Comparison of ENCODE assay signal across 23 cellular contexts in genomic region chr10:86651021-86651471, GRCh38. TPM values are rescaled to one million over a fixed set of nuclear protein-coding genes. Genes with fewer than 3 reads are reported as not detected.
DNase-seq lines count a peak whose midpoint lies in the region; ATAC-seq and TF ChIP-seq lines count a peak whose summit lies in the region.
"Had no signal": no experiment of that assay in that cellular context is flagged by ENCODE, and none has a peak within 500 bp of the region (broad histone marks: within the 10 kb centered on the region; RNA-seq: fewer than 3 reads in every experiment).

No MANE protein-coding gene starts in this region.

- TF ChIP-seq CTCF in heart left ventricle (IDR thresholded peaks at IDR 0.05) (no peak), spleen (IDR thresholded peaks at IDR 0.05 in 8 of 11, conservative IDR thresholded peaks at IDR 0.05 in 3 of 11) (no peak)

- H3K27ac Mint-ChIP-seq in activated CD4-positive, alpha-beta memory T cell treated with anti-CD3 and anti-CD28 coated beads for 36 hours: no peak overlapping the region
- H3K27ac Mint-ChIP-seq in activated CD4-positive, alpha-beta memory T cell treated with anti-CD3 and anti-CD28 coated beads, Interleukin-2, amount 10 ng/mL, durations not matched to agents 7 days and 5 days: no peak overlapping the region
- H3K27ac Mint-ChIP-seq: activated CD8-positive, alpha-beta T cell treated with anti-CD3 and anti-CD28 coated beads for 36 hours had no signal

- peaks cover 0 to 45% (median 23%) of the 10 kb centered on the region in 12 donors for H3K4me1 ChIP-seq in heart left ventricle
- H3K4me1 ChIP-seq in spleen: peaks cover 0 to 11% (median 3%) of the 10 kb centered on the region in 6 donors

- H3K27me3 ChIP-seq in H7 (ENCODE audit: control insufficient read depth, insufficient read depth, low read length): no peaks in the 10 kb centered on the region
- no peaks in the 10 kb centered on the region for H3K27me3 ChIP-seq in heart left ventricle
- peaks cover 0 to 41% (median 0%) of the 10 kb centered on the region in 7 donors for H3K27me3 ChIP-seq in spleen (replicated peaks in 1 of 7)
- H3K27me3 ChIP-seq: adrenal gland, gastroesophageal sphincter, left lung, neutrophil had no signal

- H3K4me3 ChIP-seq in H7 (ENCODE audit: insufficient read depth, low read depth, low read length): no peak overlapping the region
- H3K4me3 ChIP-seq in heart left ventricle: no peak overlapping the region
- no peak overlapping the region for H3K4me3 ChIP-seq in spleen
- H3K4me3 ChIP-seq: adrenal gland, dorsolateral prefrontal cortex, gastroesophageal sphincter, left lung, mucosa of descending colon had no signal

- WGBS in heart left ventricle, 4 donors: 57 to 73% (median 65%) methylated on average over 8 of the region's 8 CpGs
- WGBS in spleen, 5 donors: 75 to 90% (median 85%) methylated on average over 5 to 8 of the region's 8 CpGs

- POLR2A ChIA-PET in activated CD4-positive, alpha-beta memory T cell treated with anti-CD3 and anti-CD28 coated beads for 36 hours (lab: Charles Lee): no interaction called here
- POLR2A ChIA-PET in activated CD4-positive, alpha-beta memory T cell treated with anti-CD3 and anti-CD28 coated beads, Interleukin-2, amount 10 ng/mL, durations not matched to agents 7 days and 5 days (lab: Charles Lee): no interaction called here

- H3K4me1 Mint-ChIP-seq in activated CD4-positive, alpha-beta memory T cell treated with anti-CD3 and anti-CD28 coated beads for 36 hours (ENCODE audit: low read depth): no peaks in the 10 kb centered on the region
- no peaks in the 10 kb centered on the region for H3K4me1 Mint-ChIP-seq in activated CD4-positive, alpha-beta memory T cell treated with anti-CD3 and anti-CD28 coated beads, Interleukin-2, amount 10 ng/mL, durations not matched to agents 7 days and 5 days
- H3K4me1 Mint-ChIP-seq: CD4-positive, alpha-beta memory T cell had no signal

- no peaks in the 10 kb centered on the region for H3K36me3 Mint-ChIP-seq in activated CD4-positive, alpha-beta memory T cell treated with anti-CD3 and anti-CD28 coated beads for 36 hours
- no peaks in the 10 kb centered on the region for H3K36me3 Mint-ChIP-seq in activated CD4-positive, alpha-beta memory T cell treated with anti-CD3 and anti-CD28 coated beads, Interleukin-2, amount 10 ng/mL, durations not matched to agents 7 days and 5 days (ENCODE audit: low read depth)
- H3K36me3 Mint-ChIP-seq: CD4-positive, alpha-beta memory T cell had no signal

- peak in 3 of 4 donors; percentile 21 to 51 (median 33) for ATAC-seq in heart left ventricle
- ATAC-seq in HG03521 (IDR thresholded peaks at IDR 0.05; ENCODE audit: unreplicated experiment): no peak
- no peak for ATAC-seq in GM18858 (IDR thresholded peaks at IDR 0.05; ENCODE audit: unreplicated experiment)
- ATAC-seq: activated CD8-positive, alpha-beta T cell treated with anti-CD3 and anti-CD28 coated beads for 36 hours; esophagus mucosa; gastroesophageal sphincter; HCT116; left lung; mucosa of descending colon had no signal

- no peak overlapping the region for H3K4me3 Mint-ChIP-seq in activated CD4-positive, alpha-beta memory T cell treated with anti-CD3 and anti-CD28 coated beads for 36 hours
- H3K4me3 Mint-ChIP-seq in activated CD4-positive, alpha-beta memory T cell treated with anti-CD3 and anti-CD28 coated beads, Interleukin-2, amount 10 ng/mL, durations not matched to agents 7 days and 5 days: no peak overlapping the region
- H3K4me3 Mint-ChIP-seq: activated CD8-positive, alpha-beta T cell treated with anti-CD3 and anti-CD28 coated beads for 36 hours; CD4-positive, alpha-beta memory T cell had no signal

- H3K9me3 Mint-ChIP-seq in activated CD4-positive, alpha-beta memory T cell treated with anti-CD3 and anti-CD28 coated beads for 36 hours: no peaks in the 10 kb centered on the region
- no peaks in the 10 kb centered on the region for H3K9me3 Mint-ChIP-seq in activated CD4-positive, alpha-beta memory T cell treated with anti-CD3 and anti-CD28 coated beads, Interleukin-2, amount 10 ng/mL, durations not matched to agents 7 days and 5 days
- H3K9me3 Mint-ChIP-seq: activated CD8-positive, alpha-beta T cell treated with anti-CD3 and anti-CD28 coated beads for 36 hours; CD4-positive, alpha-beta memory T cell had no signal

- intact Hi-C loops in activated CD4-positive, alpha-beta memory T cell treated with anti-CD3 and anti-CD28 coated beads for 36 hours (cut with micrococcal nuclease): no loop called here
- intact Hi-C loops in heart left ventricle (cut with DNase I) (no loop called here), spleen (cut with DNase I; ENCODE audit: low total_unique reads) (no loop called here)

- CTCF ChIA-PET in activated CD4-positive, alpha-beta memory T cell treated with anti-CD3 and anti-CD28 coated beads for 36 hours (lab: Charles Lee): no interaction called here
- CTCF ChIA-PET in activated CD4-positive, alpha-beta memory T cell treated with anti-CD3 and anti-CD28 coated beads, Interleukin-2, amount 10 ng/mL, durations not matched to agents 7 days and 5 days (lab: Charles Lee): no interaction called here

- no peaks in the 10 kb centered on the region for H3K36me3 ChIP-seq in H7 (replicated peaks; ENCODE audit: control insufficient read depth, insufficient read depth, low read length)
- no peaks in the 10 kb centered on the region for H3K36me3 ChIP-seq in heart left ventricle
- H3K36me3 ChIP-seq in spleen: no peaks in the 10 kb centered on the region
- H3K36me3 ChIP-seq: adrenal gland, gastroesophageal sphincter, left lung, neutrophil had no signal

- H3K9me3 ChIP-seq in heart left ventricle (no peaks in the 10 kb centered on the region), spleen (no peaks in the 10 kb centered on the region)
- H3K9me3 ChIP-seq: adrenal gland, gastroesophageal sphincter, left lung, mucosa of descending colon, neutrophil had no signal

- DNase-seq in activated CD4-positive, alpha-beta memory T cell treated with anti-CD3 and anti-CD28 coated beads for 36 hours: peak; percentile 1
- DNase-seq in activated CD4-positive, alpha-beta memory T cell treated with anti-CD3 and anti-CD28 coated beads, Interleukin-2, amount 10 ng/mL, durations not matched to agents 7 days and 5 days: no peak
- DNase-seq in H7 (peak; percentile 31), heart left ventricle (peak in 3 of 5 donors; percentile 12 to 54 (median 52)), spleen (peak; percentile 54)
- no peak for DNase-seq in stimulated activated CD4-positive, alpha-beta T cell treated with anti-CD3 and anti-CD28 coated beads, Interleukin-1b, Interleukin-23, amount 100 ng/mL, for 48 hours
- DNase-seq: activated CD8-positive, alpha-beta T cell treated with anti-CD3 and anti-CD28 coated beads for 36 hours; CD4-positive, alpha-beta memory T cell; NCI-H1048; retina; stimulated activated naive CD4-positive, alpha-beta T cell; trophoblast cell had no signal

- no peaks in the 10 kb centered on the region for H3K27me3 Mint-ChIP-seq in activated CD4-positive, alpha-beta memory T cell treated with anti-CD3 and anti-CD28 coated beads for 36 hours
- H3K27me3 Mint-ChIP-seq in activated CD4-positive, alpha-beta memory T cell treated with anti-CD3 and anti-CD28 coated beads, Interleukin-2, amount 10 ng/mL, durations not matched to agents 7 days and 5 days: no peaks in the 10 kb centered on the region
- H3K27me3 Mint-ChIP-seq: activated CD8-positive, alpha-beta T cell treated with anti-CD3 and anti-CD28 coated beads for 36 hours had no signal

- TF ChIP-seq POLR2A in heart left ventricle (IDR thresholded peaks at IDR 0.05) (no peak), spleen (IDR thresholded peaks at IDR 0.05) (no peak)

- H3K27ac ChIP-seq in heart left ventricle: no peak overlapping the region
- no peak overlapping the region for H3K27ac ChIP-seq in spleen
- H3K27ac ChIP-seq: adrenal gland, dorsolateral prefrontal cortex, gastroesophageal sphincter, KMS-11, left lung, neutrophil had no signal

RNA-seq across cellular contexts. Expression of gene OPN4, which starts 3.3 kb away (rescaled TPM):
- not detected for total RNA-seq in activated CD4-positive, alpha-beta memory T cell treated with anti-CD3 and anti-CD28 coated beads for 36 hours
- total RNA-seq in activated CD4-positive, alpha-beta memory T cell treated with anti-CD3 and anti-CD28 coated beads, Interleukin-2, amount 10 ng/mL, durations not matched to agents 7 days and 5 days: not detected
- not detected in 2 replicates for total RNA-seq in H7 (2014; rRNA removed; shearing (Covaris generic))
- total RNA-seq in heart left ventricle (under 1 TPM in 3 of 9 donors, not detected in 6; 0.19 to 0.28 (median 0.25) TPM), spleen (not detected)
- polyA plus RNA-seq in heart left ventricle (under 1 TPM; 0.03 to 0.08 TPM), spleen (not detected)
- total RNA-seq: activated CD8-positive, alpha-beta T cell treated with anti-CD3 and anti-CD28 coated beads for 36 hours; CD4-positive, alpha-beta memory T cell; esophagus mucosa; gastroesophageal sphincter; left lung had no signal
- polyA plus RNA-seq: CD4-positive, alpha-beta memory T cell had no signal

RNA-seq across cellular contexts. Expression of gene LDB3, which starts 17.3 kb away (rescaled TPM):
- under 1 TPM; 0.12 to 0.43 TPM for total RNA-seq in activated CD4-positive, alpha-beta memory T cell treated with anti-CD3 and anti-CD28 coated beads for 36 hours
- under 1 TPM; 0.05 to 0.10 TPM for total RNA-seq in activated CD4-positive, alpha-beta memory T cell treated with anti-CD3 and anti-CD28 coated beads, Interleukin-2, amount 10 ng/mL, durations not matched to agents 7 days and 5 days
- total RNA-seq in H7 (2014; rRNA removed; shearing (Covaris generic)): 0.03 and 0.30 TPM in 2 replicates
- total RNA-seq in heart left ventricle (1,000 to 10,000 TPM in 7 of 9 donors, 100 to 1,000 TPM in 2; 800 to 1,716 (median 1,273) TPM), spleen (under 1 TPM in 5 of 7 donors, not detected in 2; 0.14 to 0.63 (median 0.43) TPM)
- polyA plus RNA-seq in heart left ventricle (1,000 to 10,000 TPM in 1 of 2 donors, 100 to 1,000 TPM in 1; 165 to 1,759 TPM), spleen (1 to 10 TPM in 1 of 3 donors, under 1 TPM in 2; 0.23 to 1.2 (median 0.30) TPM)
- polyA plus RNA-seq: CD4-positive, alpha-beta memory T cell had no signal

Comparison
In these comparisons a context has a peak if more than half of its experiments do, and no peak if none do; other contexts are left out.
1. DNase-seq: peak in activated CD4-positive, alpha-beta memory T cell treated with anti-CD3 and anti-CD28 coated beads for 36 hours (single experiment), H7 (single experiment), heart left ventricle (3 of 5) and spleen (single experiment); none in activated CD4-positive, alpha-beta memory T cell treated with anti-CD3 and anti-CD28 coated beads, Interleukin-2, amount 10 ng/mL, durations not matched to agents 7 days and 5 days (single experiment) and stimulated activated CD4-positive, alpha-beta T cell treated with anti-CD3 and anti-CD28 coated beads, Interleukin-1b, Interleukin-23, amount 100 ng/mL, for 48 hours (single experiment).
2. ATAC-seq: peak in heart left ventricle (3 of 4); none in HG03521 (single experiment) and GM18858 (single experiment).
3. RNA of gene LDB3, which starts 17.3 kb away (total RNA-seq): 800 to 1,716 TPM in heart left ventricle; 0.12 to 0.43 TPM in activated CD4-positive, alpha-beta memory T cell treated with anti-CD3 and anti-CD28 coated beads for 36 hours, 0.14 to 0.63 TPM in spleen, 0.05 to 0.10 TPM in activated CD4-positive, alpha-beta memory T cell treated with anti-CD3 and anti-CD28 coated beads, Interleukin-2, amount 10 ng/mL, durations not matched to agents 7 days and 5 days and 0.03 to 0.30 TPM in H7; every median in the first group is over 100 times any median in the second.